ENCODE assay signal across 1 cellular context in the genomic region with DNA sequence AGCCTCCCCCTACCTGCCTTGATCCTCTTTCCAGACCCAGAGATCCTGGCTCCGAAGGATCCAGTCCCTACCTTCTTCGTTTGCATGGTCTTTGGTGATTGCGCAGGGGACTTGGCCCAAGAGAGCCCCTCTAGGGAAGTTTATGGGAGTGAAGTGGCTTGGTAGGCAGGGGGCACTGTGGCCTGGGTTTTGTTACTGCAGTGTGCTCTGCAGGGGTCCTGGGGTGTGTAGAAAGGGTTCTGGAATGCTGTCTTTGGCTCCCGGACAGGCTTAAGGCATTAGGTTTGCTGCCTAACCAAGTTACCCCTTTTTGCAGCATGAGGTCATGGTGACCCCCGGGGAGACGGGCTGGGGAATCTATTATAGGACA.
TF ChIP-seq lines count a peak whose summit lies in the region.

No MANE protein-coding gene starts in this region.

TF ChIP-seq in HepG2, 621 proteins besides CTCF, POLR2A, EP300 and RAD21:
- TF ChIP-seq CHD2 (IDR thresholded peaks at IDR 0.05; ENCODE audit: low read depth, low read length) (no peak), PAXIP1 (CRISPR knock-in tag; conservative IDR thresholded peaks at IDR 0.05) (no peak), KDM5A (IDR thresholded peaks at IDR 0.05; ENCODE audit: borderline replicate concordance, low read length) (no peak), NPAS2 (CRISPR knock-in tag; IDR thresholded peaks at IDR 0.05; ENCODE audit: borderline replicate concordance) (no peak), ZSCAN21 (CRISPR knock-in tag; IDR thresholded peaks at IDR 0.05; ENCODE audit: borderline replicate concordance) (no peak), ZNF230 (CRISPR knock-in tag; IDR thresholded peaks at IDR 0.05) (no peak), XRCC5 (optimal IDR thresholded peaks at IDR 0.05; ENCODE audit: low read length) (no peak), RORA (CRISPR knock-in tag; IDR thresholded peaks at IDR 0.05) (no peak), IKZF5 (CRISPR knock-in tag; IDR thresholded peaks at IDR 0.05) (no peak), TGIF2 (CRISPR knock-in tag; IDR thresholded peaks at IDR 0.05) (no peak), TCF12 (IDR thresholded peaks at IDR 0.05) (no peak), TCF12 (CRISPR knock-in tag; IDR thresholded peaks at IDR 0.05) (no peak), NFYC (CRISPR knock-in tag; IDR thresholded peaks at IDR 0.05) (no peak), AGO2 (optimal IDR thresholded peaks at IDR 0.05; ENCODE audit: low read depth, low read length) (no peak), JDP2 (CRISPR knock-in tag; IDR thresholded peaks at IDR 0.05; ENCODE audit: borderline replicate concordance) (no peak)
- TF ChIP-seq, protein P1, sequence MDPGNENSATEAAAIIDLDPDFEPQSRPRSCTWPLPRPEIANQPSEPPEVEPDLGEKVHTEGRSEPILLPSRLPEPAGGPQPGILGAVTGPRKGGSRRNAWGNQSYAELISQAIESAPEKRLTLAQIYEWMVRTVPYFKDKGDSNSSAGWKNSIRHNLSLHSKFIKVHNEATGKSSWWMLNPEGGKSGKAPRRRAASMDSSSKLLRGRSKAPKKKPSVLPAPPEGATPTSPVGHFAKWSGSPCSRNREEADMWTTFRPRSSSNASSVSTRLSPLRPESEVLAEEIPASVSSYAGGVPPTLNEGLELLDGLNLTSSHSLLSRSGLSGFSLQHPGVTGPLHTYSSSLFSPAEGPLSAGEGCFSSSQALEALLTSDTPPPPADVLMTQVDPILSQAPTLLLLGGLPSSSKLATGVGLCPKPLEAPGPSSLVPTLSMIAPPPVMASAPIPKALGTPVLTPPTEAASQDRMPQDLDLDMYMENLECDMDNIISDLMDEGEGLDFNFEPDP (CRISPR knock-in tag; conservative IDR thresholded peaks at IDR 0.05): no peak
